8 cellular contexts compared by ENCODE assay signal in the genomic region with DNA sequence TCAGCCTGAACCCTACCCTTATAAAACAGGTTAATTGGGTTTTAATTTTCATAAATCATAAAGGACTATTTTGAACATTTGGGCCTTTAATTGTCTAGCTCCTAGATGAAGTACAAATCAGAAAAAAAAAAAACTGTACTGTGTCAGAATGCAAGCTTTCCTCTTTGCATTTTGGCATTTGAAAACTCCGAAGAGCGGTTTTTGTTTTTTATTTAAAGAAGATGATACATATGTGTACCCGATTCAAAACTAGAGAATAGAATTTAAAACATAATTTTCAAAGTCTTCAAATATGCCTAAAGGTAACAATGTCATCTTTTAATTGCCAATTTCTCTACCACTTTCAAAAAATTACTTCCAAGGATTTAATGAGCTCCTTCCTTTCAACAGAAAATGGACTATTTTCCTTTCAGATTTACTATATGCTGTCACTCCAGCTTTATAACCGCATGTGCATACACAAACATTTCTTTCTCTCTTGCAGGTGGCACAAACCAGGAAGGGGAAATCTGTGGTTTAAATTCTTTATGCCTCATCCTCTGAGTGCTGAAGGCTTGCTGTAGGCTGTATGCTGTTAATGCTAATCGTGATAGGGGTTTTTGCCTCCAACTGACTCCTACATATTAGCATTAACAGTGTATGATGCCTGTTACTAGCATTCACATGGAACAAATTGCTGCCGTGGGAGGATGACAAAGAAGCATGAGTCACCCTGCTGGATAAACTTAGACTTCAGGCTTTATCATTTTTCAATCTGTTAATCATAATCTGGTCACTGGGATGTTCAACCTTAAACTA. TPM values are rescaled to one million over a fixed set of nuclear protein-coding genes. Genes with fewer than 3 reads are reported as not detected.
DNase-seq lines count a peak whose midpoint lies in the region; ATAC-seq and TF ChIP-seq lines count a peak whose summit lies in the region.

No MANE protein-coding gene starts in this region.

- no peaks in the 10 kb centered on the region for H3K9me3 Mint-ChIP-seq in CD8-positive, alpha-beta memory T cell
- H3K9me3 Mint-ChIP-seq in activated CD8-positive, alpha-beta T cell treated with anti-CD3 and anti-CD28 coated beads for 36 hours = no peaks in the 10 kb centered on the region

- peak overlapping the region; percentile 16 for H3K4me3 ChIP-seq in CD8-positive, alpha-beta memory T cell (ENCODE audit: low read length)
- H3K4me3 ChIP-seq in MG63 (no peak overlapping the region), fibroblast of villous mesenchyme (ENCODE audit: low read depth, low read length) (no peak overlapping the region), tibial artery (no peak overlapping the region)

- peaks cover 49 to 92% (median 83%) of the 10 kb centered on the region in 3 donors for H3K4me1 Mint-ChIP-seq in CD8-positive, alpha-beta memory T cell
- H3K4me1 Mint-ChIP-seq in activated CD8-positive, alpha-beta T cell treated with anti-CD3 and anti-CD28 coated beads for 36 hours (ENCODE audit: low read depth) = peaks cover 70% of the 10 kb centered on the region

- H3K27me3 ChIP-seq in CD8-positive, alpha-beta memory T cell (ENCODE audit: insufficient read depth, low read length, poor library complexity, severe bottlenecking) = no peaks in the 10 kb centered on the region
- no peaks in the 10 kb centered on the region for H3K27me3 ChIP-seq in MG63
- H3K27me3 ChIP-seq in tibial artery = no peaks in the 10 kb centered on the region

- CTCF ChIA-PET in CD8-positive, alpha-beta memory T cell (lab: Charles Lee) = interaction anchor here (1.2 to 1.4 kb wide), 3 partner anchors 9 to 35 kb away, joined by 4 to 5 read pairs (median 4); a partner anchor contains a TSS
- CTCF ChIA-PET in activated CD8-positive, alpha-beta T cell treated with anti-CD3 and anti-CD28 coated beads for 36 hours (lab: Charles Lee) = interaction anchor here (0.7 to 2.0 kb wide), 7 partner anchors 9 to 187 kb away, joined by 3 to 5 read pairs (median 3); no protein-coding TSS in a partner anchor

- DNase-seq in CD8-positive, alpha-beta memory T cell = peak; percentile 3 to 56 (median 42)
- DNase-seq in MG63 (peak; percentile 78), fibroblast of villous mesenchyme (ENCODE audit: low read depth) (peak; percentile 84), tibial artery (no peak), GM19238 (ENCODE audit: insufficient read length, low spot score) (no peak)
- DNase-seq in activated CD8-positive, alpha-beta T cell treated with anti-CD3 and anti-CD28 coated beads for 36 hours = peak; percentile 87
- peak; percentile 77 for DNase-seq in stimulated activated CD8-positive, alpha-beta memory T cell treated with anti-CD3 and anti-CD28 coated beads, Interleukin-4, amount 100 ng/mL, for 48 hours

- intact Hi-C loops in activated CD8-positive, alpha-beta T cell treated with anti-CD3 and anti-CD28 coated beads for 36 hours (cut with micrococcal nuclease) = no loop called here
- intact Hi-C loops in tibial artery (cut with DNase I; ENCODE audit: low total_unique reads) = no loop called here

- peaks cover 3 to 12% (median 12%) of the 10 kb centered on the region in 3 donors for H3K36me3 Mint-ChIP-seq in CD8-positive, alpha-beta memory T cell
- peaks cover 94% of the 10 kb centered on the region for H3K36me3 Mint-ChIP-seq in activated CD8-positive, alpha-beta T cell treated with anti-CD3 and anti-CD28 coated beads for 36 hours (ENCODE audit: low read depth)

- POLR2A ChIA-PET in CD8-positive, alpha-beta memory T cell (lab: Charles Lee) = interaction anchor here (1.5 kb wide), 1 partner anchor 9 kb away, joined by 6 read pairs; no protein-coding TSS in a partner anchor
- POLR2A ChIA-PET in activated CD8-positive, alpha-beta T cell treated with anti-CD3 and anti-CD28 coated beads for 36 hours (lab: Charles Lee) = interaction anchor here (0.6 to 13.1 kb wide), 18 partner anchors 11 to 547 kb away, joined by 3 to 521 read pairs (median 4); no protein-coding TSS in a partner anchor

- no peak for TF ChIP-seq CTCF in activated CD8-positive, alpha-beta T cell treated with anti-CD3 and anti-CD28 coated beads for 36 hours (IDR thresholded peaks at IDR 0.05)
- TF ChIP-seq CTCF in fibroblast of villous mesenchyme (IDR thresholded peaks at IDR 0.05; ENCODE audit: insufficient read depth, low read depth, low read length) (no peak), tibial artery (IDR thresholded peaks at IDR 0.05) (no peak)

- no peak overlapping the region for H3K27ac ChIP-seq in CD8-positive, alpha-beta memory T cell (ENCODE audit: low read depth, low read length)
- H3K27ac ChIP-seq in tibial artery = no peak overlapping the region

- ATAC-seq in GM21390 (IDR thresholded peaks at IDR 0.05; ENCODE audit: unreplicated experiment) = peak; percentile 19
- peak; percentile 45 for ATAC-seq in activated CD8-positive, alpha-beta T cell treated with anti-CD3 and anti-CD28 coated beads for 36 hours

- peaks cover 20% of the 10 kb centered on the region for H3K4me1 ChIP-seq in CD8-positive, alpha-beta memory T cell (ENCODE audit: insufficient read depth, low read length)
- H3K4me1 ChIP-seq in tibial artery = peaks cover 0 to 25% (median 4%) of the 10 kb centered on the region in 4 donors

- no peaks in the 10 kb centered on the region for H3K36me3 ChIP-seq in CD8-positive, alpha-beta memory T cell (ENCODE audit: insufficient read depth, low read length)
- H3K36me3 ChIP-seq in MG63 (peaks cover 75% of the 10 kb centered on the region), tibial artery (peaks cover 0 to 12% (median 0%) of the 10 kb centered on the region in 3 donors)

- H3K27me3 Mint-ChIP-seq in CD8-positive, alpha-beta memory T cell = no peaks in the 10 kb centered on the region
- no peaks in the 10 kb centered on the region for H3K27me3 Mint-ChIP-seq in activated CD8-positive, alpha-beta T cell treated with anti-CD3 and anti-CD28 coated beads for 36 hours

- peak overlapping the region; percentile 74 to 96 (median 87) for H3K27ac Mint-ChIP-seq in CD8-positive, alpha-beta memory T cell
- peak overlapping the region; percentile 97 for H3K27ac Mint-ChIP-seq in activated CD8-positive, alpha-beta T cell treated with anti-CD3 and anti-CD28 coated beads for 36 hours

- H3K4me3 Mint-ChIP-seq in CD8-positive, alpha-beta memory T cell = peak overlapping the region; percentile 71 to 81 (median 80)
- H3K4me3 Mint-ChIP-seq in activated CD8-positive, alpha-beta T cell treated with anti-CD3 and anti-CD28 coated beads for 36 hours = peak overlapping the region; percentile 83

- H3K9me3 ChIP-seq in CD8-positive, alpha-beta memory T cell (ENCODE audit: low read length) = no peaks in the 10 kb centered on the region
- H3K9me3 ChIP-seq in MG63 (no peaks in the 10 kb centered on the region), tibial artery (no peaks in the 10 kb centered on the region)

RNA-seq across cellular contexts. Expression of a gene that starts 33.7 kb away (rescaled TPM):
- total RNA-seq in CD8-positive, alpha-beta memory T cell = 10 to 100 TPM; 81.1 to 85.5 TPM
- polyA plus RNA-seq in CD8-positive, alpha-beta memory T cell = 39.3 TPM
- 43.0 and 49.9 TPM in 2 replicates for total RNA-seq in MG63 (2014; rRNA removed; shearing (Covaris generic); ENCODE audit: low replicate concordance)
- total RNA-seq in activated CD8-positive, alpha-beta T cell treated with anti-CD3 and anti-CD28 coated beads for 36 hours = 10 to 100 TPM; 67.1 to 71.0 TPM
- 34.5 and 39.3 TPM in 2 replicates for total RNA-seq in fibroblast of villous mesenchyme

Comparison
In these comparisons a context has a peak if more than half of its experiments do, and no peak if none do; other contexts are left out.
1. DNase-seq: peak in CD8-positive, alpha-beta memory T cell (5 of 5), MG63 (single experiment), activated CD8-positive, alpha-beta T cell treated with anti-CD3 and anti-CD28 coated beads for 36 hours (single experiment), fibroblast of villous mesenchyme (single experiment) and stimulated activated CD8-positive, alpha-beta memory T cell treated with anti-CD3 and anti-CD28 coated beads, Interleukin-4, amount 100 ng/mL, for 48 hours (single experiment); none in tibial artery (0 of 2) and GM19238 (single experiment).